ENCODE assay signal across 10 cellular contexts in the genomic region with DNA sequence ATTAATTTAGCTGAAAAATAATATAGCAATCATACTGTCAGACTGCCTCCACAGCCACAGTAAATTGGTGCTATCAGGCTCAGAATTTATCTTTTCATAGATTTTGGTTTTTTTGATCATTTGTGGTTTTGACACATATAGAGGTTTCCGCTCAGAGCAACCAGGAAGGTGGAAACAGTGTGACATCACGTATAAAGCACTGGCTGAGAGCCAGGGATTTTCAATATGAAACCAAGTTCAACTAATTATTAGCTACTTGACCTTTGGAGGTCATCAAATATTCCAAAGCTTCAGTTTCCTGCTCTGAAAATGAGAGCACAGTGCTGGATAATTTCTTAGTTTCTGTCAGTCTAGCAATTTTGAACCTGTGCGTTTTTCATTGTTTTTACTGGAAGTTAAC.
DNase-seq lines count a peak whose midpoint lies in the region; ATAC-seq and TF ChIP-seq lines count a peak whose summit lies in the region.
"Had no signal": no experiment of that assay in that cellular context is flagged by ENCODE, and none has a peak within 500 bp of the region (broad histone marks: within the 10 kb centered on the region; RNA-seq: fewer than 3 reads in every experiment).

No MANE protein-coding gene starts in this region.

- no peaks in the 10 kb centered on the region for H3K36me3 Mint-ChIP-seq in activated naive CD4-positive, alpha-beta T cell treated with anti-CD3 and anti-CD28 coated beads for 36 hours (ENCODE audit: low read depth)
- H3K36me3 Mint-ChIP-seq: stimulated activated memory B cell treated with anti-CD40 and anti-IgM and Interleukin-4, amounts not matched to agents 10 μg/mL and 1 μg/mL and 100 μg/mL, for 72 hours had no signal

- no peak for ATAC-seq in HG02852 (IDR thresholded peaks at IDR 0.05; ENCODE audit: unreplicated experiment)
- ATAC-seq in HG03565 (IDR thresholded peaks at IDR 0.05; ENCODE audit: unreplicated experiment), result no peak
- ATAC-seq: GM23338; stimulated activated memory B cell treated with anti-CD40 and anti-IgM and Interleukin-4, amounts not matched to agents 10 μg/mL and 1 μg/mL and 100 μg/mL, for 72 hours had no signal

- peaks cover 0 to 13% of the 10 kb centered on the region in 2 donors for H3K4me1 ChIP-seq in ascending aorta

- H3K9me3 Mint-ChIP-seq in activated naive CD4-positive, alpha-beta T cell treated with anti-CD3 and anti-CD28 coated beads for 36 hours, result no peaks in the 10 kb centered on the region
- H3K9me3 Mint-ChIP-seq: GM23338; stimulated activated memory B cell treated with anti-CD40 and anti-IgM and Interleukin-4, amounts not matched to agents 10 μg/mL and 1 μg/mL and 100 μg/mL, for 72 hours had no signal

- no peaks in the 10 kb centered on the region for H3K9me3 ChIP-seq in ascending aorta

- no peak overlapping the region for H3K27ac ChIP-seq in ascending aorta

- no peak for TF ChIP-seq CTCF in ascending aorta (IDR thresholded peaks at IDR 0.05)

- intact Hi-C loops in activated naive CD4-positive, alpha-beta T cell treated with anti-CD3 and anti-CD28 coated beads for 36 hours (cut with micrococcal nuclease), result loop anchor here (1.0 to 10.0 kb wide), 4 partner anchors 31 to 997 kb away; a partner anchor contains a TSS
- intact Hi-C loops in ascending aorta (cut with DNase I), result no loop called here

- H3K4me1 Mint-ChIP-seq in activated naive CD4-positive, alpha-beta T cell treated with anti-CD3 and anti-CD28 coated beads for 36 hours (ENCODE audit: low read depth), result peaks cover 62% of the 10 kb centered on the region
- H3K4me1 Mint-ChIP-seq: GM23338; stimulated activated memory B cell treated with anti-CD40 and anti-IgM and Interleukin-4, amounts not matched to agents 10 μg/mL and 1 μg/mL and 100 μg/mL, for 72 hours had no signal

- H3K27ac Mint-ChIP-seq in activated naive CD4-positive, alpha-beta T cell treated with anti-CD3 and anti-CD28 coated beads for 36 hours, result no peak overlapping the region
- H3K27ac Mint-ChIP-seq: GM23338; stimulated activated memory B cell treated with anti-CD40 and anti-IgM and Interleukin-4, amounts not matched to agents 10 μg/mL and 1 μg/mL and 100 μg/mL, for 72 hours had no signal

- CTCF ChIA-PET in activated naive CD4-positive, alpha-beta T cell treated with anti-CD3 and anti-CD28 coated beads for 36 hours (lab: Charles Lee), result interaction anchor here (0.7 kb wide), 1 partner anchor 46 kb away, joined by 3 read pairs; no protein-coding TSS in a partner anchor

- H3K27me3 Mint-ChIP-seq in activated naive CD4-positive, alpha-beta T cell treated with anti-CD3 and anti-CD28 coated beads for 36 hours (ENCODE audit: low read depth), result no peaks in the 10 kb centered on the region

- in situ Hi-C loops in Caki2 (cut with HindIII; ENCODE audit: low pct_unique_long_range_greater_than_20kb, low sequenced_read_pairs), result no loop called here

- H3K4me3 Mint-ChIP-seq in activated naive CD4-positive, alpha-beta T cell treated with anti-CD3 and anti-CD28 coated beads for 36 hours, result no peak overlapping the region
- H3K4me3 Mint-ChIP-seq: GM23338; stimulated activated memory B cell treated with anti-CD40 and anti-IgM and Interleukin-4, amounts not matched to agents 10 μg/mL and 1 μg/mL and 100 μg/mL, for 72 hours had no signal

- no peaks in the 10 kb centered on the region for H3K36me3 ChIP-seq in ascending aorta

- peak; percentile 57 for DNase-seq in Caki2 (ENCODE audit: low read depth)
- peak in 4 of 5 donors; percentile 18 to 59 (median 44) for DNase-seq in T-helper 1 cell
- DNase-seq in activated naive CD4-positive, alpha-beta T cell treated with anti-CD3 and anti-CD28 coated beads for 36 hours, result peak; percentile 72
- DNase-seq in stimulated activated CD4-positive, alpha-beta T cell treated with anti-CD3 and anti-CD28 coated beads, Interleukin-1b, Interleukin-23, amount 100 ng/mL, for 24 hours (ENCODE audit: low read depth in 4 of 4, low spot score in 1 of 4), result peak in 3 of 4 experiments; percentile 6 to 12 (median 9)
- no peak for DNase-seq in ascending aorta (ENCODE audit: low spot score in 2 of 2)
- no peak for DNase-seq in NCI-H2171 (lab: John Stamatoyannopoulos, UW)

- no peaks in the 10 kb centered on the region for H3K27me3 ChIP-seq in ascending aorta

- no peak overlapping the region for H3K4me3 ChIP-seq in ascending aorta
- H3K4me3 ChIP-seq: GM23338 had no signal

Comparison
In these comparisons a context has a peak if more than half of its experiments do, and no peak if none do; other contexts are left out.
1. DNase-seq: peak in Caki2 (single experiment), T-helper 1 cell (4 of 5), activated naive CD4-positive, alpha-beta T cell treated with anti-CD3 and anti-CD28 coated beads for 36 hours (single experiment) and stimulated activated CD4-positive, alpha-beta T cell treated with anti-CD3 and anti-CD28 coated beads, Interleukin-1b, Interleukin-23, amount 100 ng/mL, for 24 hours (3 of 4); none in ascending aorta (0 of 2) and NCI-H2171 (single experiment).